ENCODE assay signal across 28 cellular contexts in genomic region chr4:13348216-13348615, GRCh38.
DNase-seq lines count a peak whose midpoint lies in the region; ATAC-seq and TF ChIP-seq lines count a peak whose summit lies in the region.
"Had no signal": no experiment of that assay in that cellular context is flagged by ENCODE, and none has a peak within 500 bp of the region (broad histone marks: within the 10 kb centered on the region; RNA-seq: fewer than 3 reads in every experiment).

No MANE protein-coding gene starts in this region.

- no peak overlapping the region for H3K4me3 Mint-ChIP-seq in WTC11
- H3K4me3 Mint-ChIP-seq: CD4-positive, alpha-beta memory T cell had no signal

- peaks cover 36% of the 10 kb centered on the region for H3K4me1 ChIP-seq in SJSA1 (replicated peaks)
- no peaks in the 10 kb centered on the region for H3K4me1 ChIP-seq in tibial artery
- H3K4me1 ChIP-seq: A549; BLaER1 treated with 17β-estradiol and CSF1 and Interleukin-3, amounts not matched to agents 10 nM and 100 nM; SJCRH30 had no signal

- peaks cover 13% of the 10 kb centered on the region for H3K36me3 Mint-ChIP-seq in WTC11

- no peak overlapping the region for H3K27ac Mint-ChIP-seq in WTC11
- H3K27ac Mint-ChIP-seq: CD4-positive, alpha-beta memory T cell had no signal

- DNase-seq in LHCN-M2 (ENCODE audit: low read depth), result peak; percentile 19
- peak in 1 of 2 experiments; percentile 69 for DNase-seq in SJSA1 (ENCODE audit: low read depth in 1 of 2, low spot score in 2 of 2)
- peak; percentile 8 for DNase-seq in iris pigment epithelial cell (ENCODE audit: low read depth)
- no peak for DNase-seq in NCI-H526 treated with DMSO at 0.1 percent for 48 hours (lab: John Stamatoyannopoulos, UW)
- DNase-seq in tibial artery, result no peak
- DNase-seq in WTC11 (ENCODE audit: low spot score), result no peak
- DNase-seq: AML-193; CD4-positive, alpha-beta memory T cell; COR-L47; DMS53; GDM1; MM.1S; NCI-H1048; NCI-H1417; NCI-H1694 treated with DMSO at 0.1 percent for 48 hours; NCI-H2081 treated with DMSO at 0.1 percent for 48 hours; NCI-H2171; NCI-H345; NCI-H510A treated with DMSO at 0.1 percent for 48 hours; NCI-H774; SJCRH30 had no signal

- H3K9me3 Mint-ChIP-seq in WTC11, result peaks cover 27% of the 10 kb centered on the region

- H3K27ac ChIP-seq in SJSA1, result peak overlapping the region; percentile 18
- no peak overlapping the region for H3K27ac ChIP-seq in tibial artery
- H3K27ac ChIP-seq: A549; BLaER1 treated with 17β-estradiol and CSF1 and Interleukin-3, amounts not matched to agents 10 nM and 100 nM; SJCRH30 had no signal

- H3K27me3 ChIP-seq in SJSA1 (replicated peaks) (no peaks in the 10 kb centered on the region; the same call in 1 of the 2 replicates), tibial artery (no peaks in the 10 kb centered on the region)
- H3K27me3 ChIP-seq: BLaER1 treated with 17β-estradiol and CSF1 and Interleukin-3, amounts not matched to agents 10 nM and 100 nM; SJCRH30 had no signal

- ATAC-seq in WTC11, result no peak
- ATAC-seq in GM18502 (IDR thresholded peaks at IDR 0.05; ENCODE audit: poor library complexity, unreplicated experiment), result no peak
- ATAC-seq: A549, GM12878, HepG2, K562, Right ventricle myocardium inferior had no signal

- peaks cover 8% of the 10 kb centered on the region for H3K4me1 Mint-ChIP-seq in WTC11
- H3K4me1 Mint-ChIP-seq: CD4-positive, alpha-beta memory T cell had no signal

- no peak overlapping the region for H3K4me3 ChIP-seq in SJSA1
- no peak overlapping the region for H3K4me3 ChIP-seq in tibial artery
- H3K4me3 ChIP-seq: A549; BLaER1 treated with 17β-estradiol and CSF1 and Interleukin-3, amounts not matched to agents 10 nM and 100 nM; GM12878; K562; SJCRH30 had no signal

- H3K27me3 Mint-ChIP-seq in WTC11 (ENCODE audit: low read depth), result no peaks in the 10 kb centered on the region
- H3K27me3 Mint-ChIP-seq: CD4-positive, alpha-beta memory T cell had no signal

- CTCF ChIA-PET in WTC11 (lab: Charles Lee), result no interaction called here

- H3K9me3 ChIP-seq in SJSA1 (replicated peaks) (peaks cover 3% of the 10 kb centered on the region; the same call in 1 of the 2 replicates), tibial artery (peaks cover 0 to 9% (median 0%) of the 10 kb centered on the region in 3 donors)
- H3K9me3 ChIP-seq: A549; BLaER1 treated with 17β-estradiol and CSF1 and Interleukin-3, amounts not matched to agents 10 nM and 100 nM; SJCRH30 had no signal

- H3K36me3 ChIP-seq in SJSA1, result no peaks in the 10 kb centered on the region
- H3K36me3 ChIP-seq in tibial artery, result peaks cover 0 to 8% (median 0%) of the 10 kb centered on the region in 3 donors
- H3K36me3 ChIP-seq: BLaER1 treated with 17β-estradiol and CSF1 and Interleukin-3, amounts not matched to agents 10 nM and 100 nM; SJCRH30 had no signal

- no peak for TF ChIP-seq CTCF in tibial artery (IDR thresholded peaks at IDR 0.05)
- TF ChIP-seq CTCF in WTC11 (IDR thresholded peaks at IDR 0.05), result no peak

- intact Hi-C loops in tibial artery (cut with DNase I; ENCODE audit: low total_unique reads), result no loop called here

- POLR2A ChIA-PET in WTC11 (lab: Charles Lee), result no interaction called here

TF ChIP-seq in WTC11, 78 proteins besides CTCF, POLR2A, EP300 and RAD21:
- TF ChIP-seq SP1 (CRISPR knock-in tag; conservative IDR thresholded peaks at IDR 0.05) (no peak), FOXK1 (CRISPR knock-in tag; IDR thresholded peaks at IDR 0.05) (no peak), ZNF263 (CRISPR knock-in tag; IDR thresholded peaks at IDR 0.05; ENCODE audit: low read depth) (no peak), ESRRA (CRISPR knock-in tag; IDR thresholded peaks at IDR 0.05; ENCODE audit: borderline replicate concordance) (no peak), NR1H2 (CRISPR knock-in tag; IDR thresholded peaks at IDR 0.05) (no peak), AFF4 (CRISPR knock-in tag; IDR thresholded peaks at IDR 0.05; ENCODE audit: borderline replicate concordance) (no peak), OVOL2 (CRISPR knock-in tag; IDR thresholded peaks at IDR 0.05; ENCODE audit: borderline replicate concordance) (no peak), ZNF232 (CRISPR knock-in tag; IDR thresholded peaks at IDR 0.05) (no peak)

Comparison
In these comparisons a context has a peak if more than half of its experiments do, and no peak if none do; other contexts are left out.
1. DNase-seq: peak in LHCN-M2 (single experiment) and iris pigment epithelial cell (single experiment); none in NCI-H526 treated with DMSO at 0.1 percent for 48 hours (single experiment), tibial artery (0 of 2) and WTC11 (single experiment).